In genomic region chr4:156347412-156348075, GRCh38 we compare ENCODE assay signal across 1 cellular context.
TF ChIP-seq lines count a peak whose summit lies in the region.

No MANE protein-coding gene starts in this region.

TF ChIP-seq in WTC11, 78 proteins besides CTCF, POLR2A, EP300 and RAD21 (continued from another document):
- TF ChIP-seq AFF4 (CRISPR knock-in tag; IDR thresholded peaks at IDR 0.05; ENCODE audit: borderline replicate concordance) (no peak), SMAD3 (CRISPR knock-in tag; IDR thresholded peaks at IDR 0.05; ENCODE audit: borderline replicate concordance) (no peak), TCF7 (CRISPR knock-in tag; IDR thresholded peaks at IDR 0.05; ENCODE audit: low read depth) (no peak)
